ENCODE assay signal across 1 cellular context in the genomic region with DNA sequence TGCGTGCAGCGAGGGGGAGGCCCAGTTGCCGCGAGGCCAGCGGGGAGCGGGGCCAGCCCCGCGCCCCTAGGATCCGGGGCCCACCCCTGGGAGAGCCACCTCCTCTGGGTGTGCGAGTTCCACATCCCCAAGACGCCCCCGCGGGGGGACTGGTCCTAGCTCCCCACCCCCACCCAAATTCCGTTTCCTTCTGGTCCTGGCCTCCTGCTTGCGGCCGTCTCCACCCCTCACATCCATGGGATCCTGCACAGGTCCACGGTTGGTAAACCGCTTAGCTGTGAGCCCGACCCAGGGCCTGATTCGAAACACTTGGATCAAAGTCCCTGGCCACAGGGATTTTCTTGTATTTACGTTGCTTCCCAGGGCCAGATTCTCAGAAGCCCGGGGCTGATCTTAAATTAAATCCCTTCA.
A peak's percentile ranks its signal among the peaks of the same experiment; 100 is the strongest.
TF ChIP-seq lines count a peak whose summit lies in the region.

No MANE protein-coding gene starts in this region.

TF ChIP-seq in K562, 482 proteins besides CTCF, POLR2A, EP300 and RAD21 (continued from another document):
- TF ChIP-seq PHF8 (IDR thresholded peaks at IDR 0.05; ENCODE audit: borderline replicate concordance, low read length) (peak; percentile 48; the same call in 1 of the 2 replicates), MTF1 (CRISPR knock-in tag; IDR thresholded peaks at IDR 0.05; ENCODE audit: borderline replicate concordance) (no peak), POLR2G (IDR thresholded peaks at IDR 0.05; ENCODE audit: low read depth, low read length) (peak; percentile 67), HDAC3 (IDR thresholded peaks at IDR 0.05; ENCODE audit: borderline replicate concordance, partially characterized antibody) (no peak), BRD4 (IDR thresholded peaks at IDR 0.05) (no peak), ZC3H11A (IDR thresholded peaks at IDR 0.05; ENCODE audit: low read depth, low read length) (no peak), ZNF280B (CRISPR knock-in tag; IDR thresholded peaks at IDR 0.05) (no peak), KDM5B (IDR thresholded peaks at IDR 0.05; ENCODE audit: insufficient replicate concordance, low read depth, low read length) (peak; percentile 28), ZNF584 (CRISPR knock-in tag; IDR thresholded peaks at IDR 0.05; ENCODE audit: low read depth) (no peak), HMGN3 (IDR thresholded peaks at IDR 0.05; ENCODE audit: borderline replicate concordance, extremely low read depth, insufficient read length, low read depth, low read length) (no peak), PHB2 (IDR thresholded peaks at IDR 0.05; ENCODE audit: low read depth) (no peak), SUPT5H (IDR thresholded peaks at IDR 0.05) (0 out of 2 replicates have a peak, but pooled peaks have one; percentile 19), TCFL5 (CRISPR knock-in tag; conservative IDR thresholded peaks at IDR 0.05) (no peak), BCOR (IDR thresholded peaks at IDR 0.05) (peak; percentile 36; the same call in 1 of the 2 replicates), ZNF398 (CRISPR knock-in tag; IDR thresholded peaks at IDR 0.05) (no peak), PRDM10 (IDR thresholded peaks at IDR 0.05; ENCODE audit: partially characterized antibody) (peak; percentile 39)
- TF ChIP-seq, protein P1, sequence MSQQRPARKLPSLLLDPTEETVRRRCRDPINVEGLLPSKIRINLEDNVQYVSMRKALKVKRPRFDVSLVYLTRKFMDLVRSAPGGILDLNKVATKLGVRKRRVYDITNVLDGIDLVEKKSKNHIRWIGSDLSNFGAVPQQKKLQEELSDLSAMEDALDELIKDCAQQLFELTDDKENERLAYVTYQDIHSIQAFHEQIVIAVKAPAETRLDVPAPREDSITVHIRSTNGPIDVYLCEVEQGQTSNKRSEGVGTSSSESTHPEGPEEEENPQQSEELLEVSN (IDR thresholded peaks at IDR 0.05; ENCODE audit: borderline replicate concordance in 1 of 2, extremely low read depth in 1 of 2, insufficient read depth in 1 of 2, insufficient read length in 1 of 2, low read depth in 1 of 2, low read length in 1 of 2, poor library complexity in 1 of 2, severe bottlenecking in 1 of 2): peak in 1 of 2 experiments; percentile 68
- TF ChIP-seq, protein P2, sequence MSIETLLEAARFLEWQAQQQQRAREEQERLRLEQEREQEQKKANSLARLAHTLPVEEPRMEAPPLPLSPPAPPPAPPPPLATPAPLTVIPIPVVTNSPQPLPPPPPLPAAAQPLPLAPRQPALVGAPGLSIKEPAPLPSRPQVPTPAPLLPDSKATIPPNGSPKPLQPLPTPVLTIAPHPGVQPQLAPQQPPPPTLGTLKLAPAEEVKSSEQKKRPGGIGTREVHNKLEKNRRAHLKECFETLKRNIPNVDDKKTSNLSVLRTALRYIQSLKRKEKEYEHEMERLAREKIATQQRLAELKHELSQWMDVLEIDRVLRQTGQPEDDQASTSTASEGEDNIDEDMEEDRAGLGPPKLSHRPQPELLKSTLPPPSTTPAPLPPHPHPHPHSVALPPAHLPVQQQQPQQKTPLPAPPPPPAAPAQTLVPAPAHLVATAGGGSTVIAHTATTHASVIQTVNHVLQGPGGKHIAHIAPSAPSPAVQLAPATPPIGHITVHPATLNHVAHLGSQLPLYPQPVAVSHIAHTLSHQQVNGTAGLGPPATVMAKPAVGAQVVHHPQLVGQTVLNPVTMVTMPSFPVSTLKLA (conservative IDR thresholded peaks at IDR 0.05): no peak
